In the genomic region with DNA sequence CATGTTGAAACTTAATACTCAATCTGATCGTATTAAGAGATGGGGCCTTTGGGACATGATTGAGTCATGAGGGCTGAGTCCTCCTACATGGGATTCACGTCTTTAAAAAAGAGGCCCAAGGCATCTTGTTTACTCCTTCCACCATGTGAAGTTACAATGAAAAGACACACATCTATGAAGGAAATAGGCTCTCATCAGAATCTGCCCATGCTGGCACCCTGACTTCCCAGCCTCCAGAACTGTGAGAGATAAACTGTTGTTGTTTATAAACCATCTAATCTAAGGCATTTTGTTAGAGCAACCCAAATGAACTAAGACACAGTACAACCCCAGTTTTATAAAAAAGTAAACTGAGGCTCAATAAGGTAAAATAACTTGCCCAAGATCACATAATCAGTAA, we compare ENCODE assay signal across 25 cellular contexts.
"Had no signal": no experiment of that assay in that cellular context is flagged by ENCODE, and none has a peak within 500 bp of the region (broad histone marks: within the 10 kb centered on the region; RNA-seq: fewer than 3 reads in every experiment).

No MANE protein-coding gene starts in this region.

- H3K4me3 ChIP-seq: stomach, suprapubic skin, testis, thoracic aorta, thyroid gland, tibial nerve, transverse colon, upper lobe of left lung, upper lobe of right lung, uterus, vagina had no signal

- DNase-seq: stimulated activated CD4-positive, alpha-beta T cell treated with anti-CD3 and anti-CD28 coated beads, Interleukin-2, amount 100 ng/mL, for 24 hours; stimulated activated CD4-positive, alpha-beta T cell treated with anti-CD3 and anti-CD28 coated beads, Interleukin-2, amount 100 ng/mL, for 48 hours; stimulated activated CD4-positive, alpha-beta T cell treated with anti-CD3 and anti-CD28 coated beads, Interleukin-4, amount 100 ng/mL, for 1 hour; stimulated activated CD4-positive, alpha-beta T cell treated with anti-CD3 and anti-CD28 coated beads, Interleukin-4, amount 100 ng/mL, for 24 hours; stimulated activated CD4-positive, alpha-beta T cell treated with anti-CD3 and anti-CD28 coated beads, Interleukin-4, amount 100 ng/mL, for 4 hours; stimulated activated CD8-positive, alpha-beta memory T cell treated with anti-CD3 and anti-CD28 coated beads, Interleukin-4, amount 100 ng/mL, for 48 hours; stimulated activated naive B cell treated with anti-CD40 and anti-IgM and Interleukin-4, amounts not matched to agents 10 μg/mL and 1 μg/mL and 100 μg/mL, for 72 hours; stimulated activated naive CD4-positive, alpha-beta T cell; stimulated activated naive CD4-positive, alpha-beta T cell treated with Interleukin-2 at 50 U/mL for 16 hours; stimulated activated naive CD8-positive, alpha-beta T cell treated with anti-CD3 and anti-CD28 coated beads, Interleukin-15, amount 100 ng/mL, for 72 hours; stimulated activated naive CD8-positive, alpha-beta T cell treated with anti-CD3 and anti-CD28 coated beads, Interleukin-15, Interleukin-2, amounts not matched to agents 100 U/mL and 50 U/mL, for 24 hours; stomach; substantia nigra; testis; thyroid gland; transverse colon; upper lobe of left lung; upper lobe of right lung; uterus had no signal

- H3K27me3 ChIP-seq: stomach, suprapubic skin, testis, thyroid gland, tibial nerve, transverse colon, upper lobe of left lung, upper lobe of right lung, uterus, vagina had no signal

- H3K9me3 ChIP-seq: suprapubic skin, testis, thyroid gland, upper lobe of right lung, uterus had no signal

- H3K27ac ChIP-seq: stomach, suprapubic skin, testis, thoracic aorta, thyroid gland, tibial nerve, transverse colon, upper lobe of left lung, upper lobe of right lung, uterus, vagina had no signal

- H3K36me3 ChIP-seq: stomach, suprapubic skin, thoracic aorta, thyroid gland, tibial nerve, transverse colon, upper lobe of left lung, upper lobe of right lung, uterus, vagina had no signal

- H3K4me1 ChIP-seq: suprapubic skin, testis, thyroid gland, transverse colon, upper lobe of right lung had no signal

- ATAC-seq: stimulated activated effector memory CD8-positive, alpha-beta T cell treated with anti-CD3 and anti-CD28 coated beads, Interleukin-12 subunit alpha, Interleukin-12 subunit beta, amount 100 ng/mL, for 72 hours; stimulated activated memory B cell treated with anti-CD40 and anti-IgM and Interleukin-4, amounts not matched to agents 10 μg/mL and 1 μg/mL and 100 μg/mL, for 72 hours; stimulated activated naive B cell treated with anti-CD40 and anti-IgM and Interleukin-4, amounts not matched to agents 10 μg/mL and 1 μg/mL and 100 μg/mL, for 72 hours; stimulated activated naive CD8-positive, alpha-beta T cell treated with anti-CD3 and anti-CD28 coated beads, Interleukin-15, amount 100 ng/mL, for 72 hours; stimulated activated naive CD8-positive, alpha-beta T cell treated with anti-CD3 and anti-CD28 coated beads, Interleukin-15, Interleukin-2, amounts not matched to agents 100 U/mL and 50 U/mL, for 24 hours; upper lobe of right lung had no signal
